ENCODE assay signal across 10 cellular contexts in the genomic region with DNA sequence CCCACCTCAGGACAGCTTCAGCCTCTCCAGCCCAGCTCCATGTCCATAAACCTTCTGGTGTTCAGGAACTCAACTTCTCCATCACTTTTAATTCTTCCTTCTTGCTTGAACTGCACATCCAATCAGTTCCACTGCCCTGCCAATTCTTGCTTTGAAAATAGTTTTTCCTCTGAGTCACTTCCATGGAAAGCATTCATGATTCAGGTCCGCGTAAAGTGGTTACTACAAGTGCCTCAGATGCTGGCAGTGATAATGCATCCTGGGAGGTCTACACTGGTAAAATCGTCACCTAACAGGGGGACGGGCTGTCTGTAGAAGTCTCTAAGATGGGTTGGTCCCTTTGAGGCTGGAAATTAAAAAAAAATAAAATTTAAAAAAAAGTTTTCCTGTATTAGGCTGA. TPM values are rescaled to one million over a fixed set of nuclear protein-coding genes. Genes with fewer than 3 reads are reported as not detected.
A peak's percentile ranks its signal among the peaks of the same experiment; 100 is the strongest.
DNase-seq lines count a peak whose midpoint lies in the region; ATAC-seq and TF ChIP-seq lines count a peak whose summit lies in the region.
"Had no signal": no experiment of that assay in that cellular context is flagged by ENCODE, and none has a peak within 500 bp of the region (broad histone marks: within the 10 kb centered on the region; RNA-seq: fewer than 3 reads in every experiment).

No MANE protein-coding gene starts in this region.

- ATAC-seq in activated naive CD8-positive, alpha-beta T cell treated with anti-CD3 and anti-CD28 coated beads, Interleukin-2, amount 10 ng/mL, durations not matched to agents 7 days and 5 days (ENCODE audit: low read depth) = no peak
- ATAC-seq in HG03378 (IDR thresholded peaks at IDR 0.05; ENCODE audit: unreplicated experiment) = no peak

- POLR2A ChIA-PET in activated naive CD8-positive, alpha-beta T cell treated with anti-CD3 and anti-CD28 coated beads, Interleukin-2, amount 10 ng/mL, durations not matched to agents 7 days and 5 days (lab: Charles Lee) = interaction anchor here (0.6 kb wide), 1 partner anchor 916 kb away, joined by 4 read pairs; no protein-coding TSS in a partner anchor

- peak overlapping the region; percentile 79 for H3K27ac Mint-ChIP-seq in activated naive CD8-positive, alpha-beta T cell treated with anti-CD3 and anti-CD28 coated beads, Interleukin-2, amount 10 ng/mL, durations not matched to agents 7 days and 5 days
- no peak overlapping the region for H3K27ac Mint-ChIP-seq in mesothelial cell of epicardium

- peak; percentile 75 for DNase-seq in AG10803 (ENCODE audit: low read depth)
- peak; percentile 62 for DNase-seq in HS-5 (ENCODE audit: low read depth)
- no peak for DNase-seq in activated naive CD8-positive, alpha-beta T cell treated with anti-CD3 and anti-CD28 coated beads, Interleukin-2, amount 10 ng/mL, durations not matched to agents 7 days and 5 days
- peak; percentile 57 for DNase-seq in kidney tubule cell (ENCODE audit: low spot score)
- DNase-seq in NCI-H1694 (lab: John Stamatoyannopoulos, UW) = no peak
- no peak for DNase-seq in mesothelial cell of epicardium (ENCODE audit: low spot score in 2 of 2, unreplicated experiment in 2 of 2)
- DNase-seq in NCI-H1436 (lab: John Stamatoyannopoulos, UW) = no peak
- DNase-seq: naive B cell, NCI-H69 had no signal

- peaks cover 4% of the 10 kb centered on the region for H3K27me3 Mint-ChIP-seq in activated naive CD8-positive, alpha-beta T cell treated with anti-CD3 and anti-CD28 coated beads, Interleukin-2, amount 10 ng/mL, durations not matched to agents 7 days and 5 days
- H3K27me3 Mint-ChIP-seq in mesothelial cell of epicardium (ENCODE audit: low read depth) = peaks cover 12% of the 10 kb centered on the region
- H3K27me3 Mint-ChIP-seq: naive B cell had no signal

- no peak for TF ChIP-seq CTCF in AG10803 (conservative IDR thresholded peaks at IDR 0.05; ENCODE audit: low read length)
- TF ChIP-seq CTCF in mesothelial cell of epicardium (IDR thresholded peaks at IDR 0.05; ENCODE audit: unreplicated experiment) = no peak

- peak overlapping the region; percentile 65 for H3K4me3 Mint-ChIP-seq in activated naive CD8-positive, alpha-beta T cell treated with anti-CD3 and anti-CD28 coated beads, Interleukin-2, amount 10 ng/mL, durations not matched to agents 7 days and 5 days
- H3K4me3 Mint-ChIP-seq in mesothelial cell of epicardium = no peak overlapping the region

- peaks cover 21% of the 10 kb centered on the region for H3K4me1 Mint-ChIP-seq in activated naive CD8-positive, alpha-beta T cell treated with anti-CD3 and anti-CD28 coated beads, Interleukin-2, amount 10 ng/mL, durations not matched to agents 7 days and 5 days
- H3K4me1 Mint-ChIP-seq in mesothelial cell of epicardium = no peaks in the 10 kb centered on the region

- H3K4me3 ChIP-seq in AG10803 (ENCODE audit: low read length) = no peak overlapping the region

- peaks cover 4% of the 10 kb centered on the region for H3K9me3 Mint-ChIP-seq in activated naive CD8-positive, alpha-beta T cell treated with anti-CD3 and anti-CD28 coated beads, Interleukin-2, amount 10 ng/mL, durations not matched to agents 7 days and 5 days
- peaks cover 7% of the 10 kb centered on the region for H3K9me3 Mint-ChIP-seq in mesothelial cell of epicardium

- peaks cover 8% of the 10 kb centered on the region for H3K36me3 Mint-ChIP-seq in activated naive CD8-positive, alpha-beta T cell treated with anti-CD3 and anti-CD28 coated beads, Interleukin-2, amount 10 ng/mL, durations not matched to agents 7 days and 5 days
- H3K36me3 Mint-ChIP-seq in mesothelial cell of epicardium = no peaks in the 10 kb centered on the region
- H3K36me3 Mint-ChIP-seq: naive B cell had no signal

RNA-seq across cellular contexts. Expression of a gene that starts 25.9 kb away (rescaled TPM):
- 1 to 10 TPM; 7.3 to 7.4 TPM for total RNA-seq in activated naive CD8-positive, alpha-beta T cell treated with anti-CD3 and anti-CD28 coated beads, Interleukin-2, amount 10 ng/mL, durations not matched to agents 7 days and 5 days
- total RNA-seq in mesothelial cell of epicardium = 13.9 to 15.7 TPM (median 14.8 TPM) in 3 replicates

RNA-seq across cellular contexts. Expression of a gene that starts 27.9 kb away (rescaled TPM):
- total RNA-seq in activated naive CD8-positive, alpha-beta T cell treated with anti-CD3 and anti-CD28 coated beads, Interleukin-2, amount 10 ng/mL, durations not matched to agents 7 days and 5 days = under 1 TPM; 0.37 to 0.42 TPM
- 1.4 to 1.7 TPM (median 1.5 TPM) in 3 replicates for total RNA-seq in mesothelial cell of epicardium

Comparison
In these comparisons a context has a peak if more than half of its experiments do, and no peak if none do; other contexts are left out.
1. DNase-seq: peak in AG10803 (single experiment), HS-5 (single experiment) and kidney tubule cell (single experiment); none in activated naive CD8-positive, alpha-beta T cell treated with anti-CD3 and anti-CD28 coated beads, Interleukin-2, amount 10 ng/mL, durations not matched to agents 7 days and 5 days (single experiment), NCI-H1694 (single experiment), mesothelial cell of epicardium (0 of 2) and NCI-H1436 (single experiment).